Comparison of ENCODE assay signal across 18 cellular contexts in genomic region chr14:103022669-103023044, GRCh38. TPM values are rescaled to one million over a fixed set of nuclear protein-coding genes. Genes with fewer than 3 reads are reported as not detected.
DNase-seq lines count a peak whose midpoint lies in the region; ATAC-seq, FAIRE-seq and TF ChIP-seq lines count a peak whose summit lies in the region.
"Had no signal": no experiment of that assay in that cellular context is flagged by ENCODE, and none has a peak within 500 bp of the region (broad histone marks: within the 10 kb centered on the region; RNA-seq: fewer than 3 reads in every experiment).

No MANE protein-coding gene starts in this region.

- 9% methylated on average over 2 of the region's 2 CpGs for WGBS in K562 (ENCODE audit: insufficient coverage, low coverage, missing lambda C conversion rate)
- WGBS in upper lobe of left lung, 2 donors, result 29 to 52% methylated on average over 2 of the region's 2 CpGs
- 59% methylated on average over 2 of the region's 2 CpGs for WGBS in esophagus muscularis mucosa

- H3K27me3 ChIP-seq in right atrium auricular region, result no peaks in the 10 kb centered on the region
- no peaks in the 10 kb centered on the region for H3K27me3 ChIP-seq in K562 (ENCODE audit: control insufficient read depth in 2 of 2, insufficient read depth in 2 of 2, low read length in 2 of 2)
- H3K27me3 ChIP-seq in kidney epithelial cell (ENCODE audit: control insufficient read depth, insufficient read depth, low read length), result no peaks in the 10 kb centered on the region
- H3K27me3 ChIP-seq in upper lobe of left lung, result no peaks in the 10 kb centered on the region
- H3K27me3 ChIP-seq in esophagus muscularis mucosa, result no peaks in the 10 kb centered on the region
- H3K27me3 ChIP-seq: stomach had no signal

- no peaks in the 10 kb centered on the region for H3K9me1 ChIP-seq in K562 (ENCODE audit: control insufficient read depth, insufficient read depth, low read length)

- BruUV-seq in K562 (replicated peaks; lab: Mats Ljungman, UMichigan), result no TSS peak

- H3K79me2 ChIP-seq in K562 (ENCODE audit: control insufficient read depth, insufficient read depth, low read length), result no peaks in the 10 kb centered on the region; the same call in 1 of the 3 replicates

- no peaks in the 10 kb centered on the region for H3K9me3 ChIP-seq in right atrium auricular region
- no peaks in the 10 kb centered on the region for H3K9me3 ChIP-seq in K562 (replicated peaks; ENCODE audit: control insufficient read depth, insufficient read depth, low read depth, low read length)
- H3K9me3 ChIP-seq in upper lobe of left lung, result no peaks in the 10 kb centered on the region
- H3K9me3 ChIP-seq in esophagus muscularis mucosa, result no peaks in the 10 kb centered on the region
- H3K9me3 ChIP-seq: stomach had no signal

- intact Hi-C loops in left ventricle myocardium superior (cut with micrococcal nuclease) (no loop called here), K562 (cut with micrococcal nuclease) (no loop called here), esophagus muscularis mucosa (cut with DNase I) (no loop called here)

- CTCF ChIA-PET in K562 (lab: Yijun Ruan, JAX; ENCODE audit: low intra/inter-chr PET ratio), result no interaction called here

- in situ Hi-C loops in K562 (cut with MboI), result no loop called here

- peak; percentile 18 for ATAC-seq in left ventricle myocardium superior
- ATAC-seq in K562, result peak; percentile 78
- ATAC-seq in upper lobe of left lung (ENCODE audit: low FRiP score in 2 of 2), result peak in 1 of 2 donors; percentile 18
- ATAC-seq in GM21717 (IDR thresholded peaks at IDR 0.05; ENCODE audit: unreplicated experiment), result no peak

- no peak for TF ChIP-seq RAD21 in K562 (CRISPR knock-in tag; conservative IDR thresholded peaks at IDR 0.05 in 1 of 2, IDR thresholded peaks at IDR 0.05 in 1 of 2)

- H3K4me3 ChIP-seq in right atrium auricular region, result no peak overlapping the region
- no peak overlapping the region for H3K4me3 ChIP-seq in K562
- H3K4me3 ChIP-seq in kidney epithelial cell (ENCODE audit: low read depth, low read length), result no peak overlapping the region
- H3K4me3 ChIP-seq in upper lobe of left lung, result no peak overlapping the region
- no peak overlapping the region for H3K4me3 ChIP-seq in esophagus muscularis mucosa
- H3K4me3 ChIP-seq: stomach had no signal

- H3K27ac ChIP-seq in right atrium auricular region, result no peak overlapping the region
- H3K27ac ChIP-seq in K562 (ENCODE audit: extremely low read depth, low read depth, low read length), result no peak overlapping the region
- H3K27ac ChIP-seq in upper lobe of left lung, result peak overlapping the region in 3 of 4 donors; percentile 1 to 53 (median 10)
- peak overlapping the region in 2 of 4 donors; percentile 44 to 74 for H3K27ac ChIP-seq in esophagus muscularis mucosa (replicated peaks in 1 of 4)

- POLR2A ChIA-PET in K562 (lab: Yijun Ruan, JAX), result no interaction called here

- H3K36me3 ChIP-seq in right atrium auricular region (no peaks in the 10 kb centered on the region), K562 (ENCODE audit: control insufficient read depth, insufficient read depth, low read length) (no peaks in the 10 kb centered on the region), kidney epithelial cell (ENCODE audit: control insufficient read depth, insufficient read depth, low read length) (no peaks in the 10 kb centered on the region), upper lobe of left lung (no peaks in the 10 kb centered on the region), esophagus muscularis mucosa (peaks cover 0 to 10% (median 3%) of the 10 kb centered on the region in 4 donors)

- no peaks in the 10 kb centered on the region for H4K20me1 ChIP-seq in K562 (replicated peaks; ENCODE audit: control insufficient read depth, insufficient read depth, low read length)

- peak overlapping the region in 1 of 2 experiments; percentile 58; a peak in 1 of 4 replicates for H3K9ac ChIP-seq in K562 (ENCODE audit: insufficient read depth in 1 of 2, low read depth in 2 of 2, low read length in 2 of 2)

- TF ChIP-seq EP300 in K562 (IDR thresholded peaks at IDR 0.05; ENCODE audit: low read length) (no peak), upper lobe of left lung (IDR thresholded peaks at IDR 0.05) (no peak), esophagus muscularis mucosa (IDR thresholded peaks at IDR 0.05) (no peak)

- DNase-seq in left ventricle myocardium superior, result no peak
- no peak for DNase-seq in right atrium auricular region (ENCODE audit: low spot score)
- peak in 2 of 4 experiments; percentile 14 to 26 for DNase-seq in K562 (ENCODE audit: extremely low read depth in 1 of 4, low spot score in 3 of 4)
- DNase-seq in kidney epithelial cell (ENCODE audit: low read depth), result no peak
- DNase-seq in upper lobe of left lung, result no peak
- no peak for DNase-seq in esophagus muscularis mucosa (ENCODE audit: extremely low spot score)
- no peak for DNase-seq in NCI-H187 treated with DMSO at 0.1 percent for 48 hours (lab: John Stamatoyannopoulos, UW)
- DNase-seq: activated CD4-positive, alpha-beta T cell treated with anti-CD3 and anti-CD28 coated beads, Interleukin-2, amount 50 U/mL, for 4 hours; effector memory CD4-positive, alpha-beta T cell; GOT3; NCI-H1436; NCI-H748 treated with DMSO at 0.1 percent for 48 hours; stimulated activated CD4-positive, alpha-beta T cell treated with anti-CD3 and anti-CD28 coated beads, Interleukin-12 subunit alpha, Interleukin-12 subunit beta, amount 100 ng/mL, for 4 hours; stomach; T-helper 9 cell had no signal

- H3K4me2 ChIP-seq in K562 (ENCODE audit: insufficient read depth, low read length), result no peak overlapping the region

- H3K4me1 ChIP-seq in right atrium auricular region (peaks cover 0 to 39% of the 10 kb centered on the region in 2 donors), K562 (replicated peaks in 1 of 2; ENCODE audit: control insufficient read depth in 2 of 2, insufficient read depth in 2 of 2, low read length in 2 of 2) (peaks cover 0 to 5% of the 10 kb centered on the region in 2 experiments; a peak in 4 of 5 replicates), upper lobe of left lung (peaks cover 18 to 75% (median 44%) of the 10 kb centered on the region in 4 donors), esophagus muscularis mucosa (peaks cover 36 to 80% (median 70%) of the 10 kb centered on the region in 4 donors)

- TF ChIP-seq CTCF in right atrium auricular region (IDR thresholded peaks at IDR 0.05) (no peak), K562 (IDR thresholded peaks at IDR 0.05 in 2 of 3, conservative IDR thresholded peaks at IDR 0.05 in 1 of 3; ENCODE audit: insufficient read depth in 2 of 3, low read depth in 1 of 3, low read length in 3 of 3) (no peak), kidney epithelial cell (IDR thresholded peaks at IDR 0.05; ENCODE audit: insufficient read depth, low read length, poor library complexity, severe bottlenecking) (peak; percentile 19), upper lobe of left lung (IDR thresholded peaks at IDR 0.05) (no peak), esophagus muscularis mucosa (IDR thresholded peaks at IDR 0.05) (no peak)

- no peak overlapping the region for H2AFZ ChIP-seq in K562 (ENCODE audit: low read depth, low read length)

- TF ChIP-seq POLR2A in K562 (conservative IDR thresholded peaks at IDR 0.05) (no peak), upper lobe of left lung (IDR thresholded peaks at IDR 0.05) (no peak), esophagus muscularis mucosa (IDR thresholded peaks at IDR 0.05; ENCODE audit: low read depth) (no peak)

- FAIRE-seq in K562 (lab: Jason Lieb, UNC), result peak; percentile 65
- FAIRE-seq: frontal cortex, GM18507 had no signal

TF ChIP-seq in K562, 482 proteins besides CTCF, POLR2A, EP300 and RAD21 (continues in another document):
- TF ChIP-seq, protein P1, sequence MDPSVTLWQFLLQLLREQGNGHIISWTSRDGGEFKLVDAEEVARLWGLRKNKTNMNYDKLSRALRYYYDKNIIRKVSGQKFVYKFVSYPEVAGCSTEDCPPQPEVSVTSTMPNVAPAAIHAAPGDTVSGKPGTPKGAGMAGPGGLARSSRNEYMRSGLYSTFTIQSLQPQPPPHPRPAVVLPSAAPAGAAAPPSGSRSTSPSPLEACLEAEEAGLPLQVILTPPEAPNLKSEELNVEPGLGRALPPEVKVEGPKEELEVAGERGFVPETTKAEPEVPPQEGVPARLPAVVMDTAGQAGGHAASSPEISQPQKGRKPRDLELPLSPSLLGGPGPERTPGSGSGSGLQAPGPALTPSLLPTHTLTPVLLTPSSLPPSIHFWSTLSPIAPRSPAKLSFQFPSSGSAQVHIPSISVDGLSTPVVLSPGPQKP (CRISPR knock-in tag; IDR thresholded peaks at IDR 0.05), result no peak
- TF ChIP-seq, protein P2, sequence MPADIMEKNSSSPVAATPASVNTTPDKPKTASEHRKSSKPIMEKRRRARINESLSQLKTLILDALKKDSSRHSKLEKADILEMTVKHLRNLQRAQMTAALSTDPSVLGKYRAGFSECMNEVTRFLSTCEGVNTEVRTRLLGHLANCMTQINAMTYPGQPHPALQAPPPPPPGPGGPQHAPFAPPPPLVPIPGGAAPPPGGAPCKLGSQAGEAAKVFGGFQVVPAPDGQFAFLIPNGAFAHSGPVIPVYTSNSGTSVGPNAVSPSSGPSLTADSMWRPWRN (IDR thresholded peaks at IDR 0.05; ENCODE audit: low read depth), result no peak
- TF ChIP-seq FOXK2 (conservative IDR thresholded peaks at IDR 0.05 in 1 of 2, IDR thresholded peaks at IDR 0.05 in 1 of 2; ENCODE audit: low read depth in 2 of 2) (0 out of 4 replicates have a peak, but pooled peaks of 1 of the 2 experiments have one; percentile 38), EHMT2 (IDR thresholded peaks at IDR 0.05) (no peak)

RNA-seq across cellular contexts. Expression of gene CDC42BPB, which starts 34.7 kb away (rescaled TPM):
- total RNA-seq in left ventricle myocardium superior, result 75.1 TPM
- 10 to 100 TPM; 68.0 to 83.4 TPM for total RNA-seq in right atrium auricular region
- total RNA-seq in K562 (2011; cell fraction: chromatin; rRNA removed; ENCODE audit: low replicate concordance), result 119 and 196 TPM in 2 replicates
- 64.6 and 73.0 TPM in 2 replicates for total RNA-seq in K562 (2011; cell fraction: nucleolus; rRNA removed)
- 59.7 and 71.4 TPM in 2 replicates for total RNA-seq in K562 (2011; cell fraction: nucleoplasm; rRNA removed)
- total RNA-seq in K562 (2014; rRNA removed), result 12.6 and 15.1 TPM in 2 replicates
- total RNA-seq in K562 (2014; rRNA removed; fragmentation: Illumina TruSeq; extraction: Trizol), result 8.8 and 9.0 TPM in 2 replicates
- 8.7 and 9.7 TPM in 2 replicates for total RNA-seq in K562 (2015; rRNA removed; fragmentation: Illumina TruSeq; extraction: Trizol)
- total RNA-seq in K562 (2021), result 19.6 and 24.3 TPM in 2 replicates
- 19.5 and 22.9 TPM in 2 replicates for polyA plus RNA-seq in K562 (2011; rRNA removed)
- polyA plus RNA-seq in K562 (2011; cell fraction: cytosol; rRNA removed), result 11.9 and 18.9 TPM in 2 replicates
- 48.6 and 73.5 TPM in 2 replicates for polyA plus RNA-seq in K562 (2011; cell fraction: nucleus; rRNA removed)
- polyA plus RNA-seq in K562 (2012), result 17.6 and 18.7 TPM in 2 replicates
- polyA plus RNA-seq in K562 (2014; fragmentation: Illumina TruSeq; extraction: Trizol), result 16.5 and 17.0 TPM in 2 replicates
- polyA plus RNA-seq in K562 (2014; fragmentation: Nextera tagmentation; extraction: Ambion mirVana), result under 1 TPM; 0.07 to 0.25 TPM
- polyA plus RNA-seq in K562 (2014; rRNA removed), result 13.9 and 15.0 TPM in 2 replicates
- 18.5 and 26.6 TPM in 2 replicates for polyA minus RNA-seq in K562 (2011; rRNA and poly(A)+ RNA removed)
- polyA minus RNA-seq in K562 (2011; cell fraction: cytosol; rRNA and poly(A)+ RNA removed), result 21.0 and 21.4 TPM in 2 replicates
- 22.5 and 33.5 TPM in 2 replicates for polyA minus RNA-seq in K562 (2011; cell fraction: nucleus; rRNA and poly(A)+ RNA removed)
- 147 and 167 TPM in 2 replicates for total RNA-seq in kidney epithelial cell
- total RNA-seq in upper lobe of left lung, result 100 to 1,000 TPM; 108 to 268 (median 124) TPM
- total RNA-seq in esophagus muscularis mucosa, result 100 to 1,000 TPM in 2 of 4 donors, 10 to 100 TPM in 2; 93.9 to 132 (median 110) TPM

Comparison
In these comparisons a context has a peak if more than half of its experiments do, and no peak if none do; other contexts are left out.
1. H3K27ac ChIP-seq: peak in upper lobe of left lung (3 of 4); none in right atrium auricular region (0 of 2) and K562 (single experiment).